31 cellular contexts compared by ENCODE assay signal in the genomic region with DNA sequence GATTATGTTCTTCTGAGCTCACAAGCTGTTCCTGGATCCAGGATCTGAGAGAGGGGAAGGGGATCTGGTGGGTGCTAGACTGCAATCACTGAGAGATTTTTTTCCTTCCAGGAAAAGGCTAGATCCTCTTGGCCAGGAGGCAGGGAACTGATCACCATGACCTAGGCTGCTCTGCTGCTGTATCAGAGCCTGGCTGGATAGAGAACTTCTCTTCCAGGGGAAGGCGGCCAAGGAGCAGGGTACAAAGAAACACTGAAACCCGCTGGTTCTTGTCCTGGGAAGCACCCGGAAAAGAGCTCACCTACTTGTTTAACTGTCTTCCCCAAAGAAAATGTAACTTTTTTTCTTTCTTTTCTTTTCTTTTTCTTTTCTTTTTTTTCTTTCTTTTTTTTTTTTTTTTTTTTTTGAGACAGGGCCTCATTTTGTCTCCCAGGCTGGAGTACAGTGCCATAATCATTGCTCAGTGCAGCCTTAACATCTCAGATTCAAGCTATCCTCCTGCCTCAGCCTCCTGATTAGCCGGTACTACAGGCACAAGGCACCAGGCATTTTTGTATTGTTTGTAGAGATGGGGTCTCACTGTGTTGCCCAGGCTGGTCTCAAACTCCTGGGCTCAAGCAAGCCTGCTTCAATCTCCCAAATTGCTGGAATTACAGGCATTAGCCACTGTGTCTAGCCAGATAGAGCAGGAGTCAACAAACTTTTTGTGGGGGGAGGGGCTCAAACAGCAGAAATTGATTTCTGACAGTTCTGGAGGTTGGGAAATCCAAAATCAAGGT.
"Had no signal": no experiment of that assay in that cellular context is flagged by ENCODE, and none has a peak within 500 bp of the region (broad histone marks: within the 10 kb centered on the region; RNA-seq: fewer than 3 reads in every experiment).

No MANE protein-coding gene starts in this region.

- H3K79me2 ChIP-seq: hepatocyte, parathyroid adenoma had no signal

- H3K36me3 Mint-ChIP-seq: activated naive CD8-positive, alpha-beta T cell treated with anti-CD3 and anti-CD28 coated beads, Interleukin-2, amount 10 ng/mL, durations not matched to agents 7 days and 5 days; immature natural killer cell; mesothelial cell of epicardium; naive thymus-derived CD8-positive, alpha-beta T cell; stimulated activated effector memory CD8-positive, alpha-beta T cell treated with anti-CD3 and anti-CD28 coated beads, Interleukin-12 subunit alpha, Interleukin-12 subunit beta, amount 100 ng/mL, for 72 hours had no signal

- H3K9ac ChIP-seq: parathyroid adenoma had no signal

- ATAC-seq: effector memory CD8-positive, alpha-beta T cell; esophagus mucosa; naive thymus-derived CD8-positive, alpha-beta T cell; right cardiac atrium; stimulated activated effector memory CD8-positive, alpha-beta T cell treated with anti-CD3 and anti-CD28 coated beads, Interleukin-12 subunit alpha, Interleukin-12 subunit beta, amount 100 ng/mL, for 72 hours; stimulated activated naive CD8-positive, alpha-beta T cell treated with anti-CD3 and anti-CD28 coated beads, Interleukin-15, amount 100 ng/mL, for 72 hours had no signal

- DNase-seq: activated CD4-positive, alpha-beta T cell treated with anti-CD3 and anti-CD28 coated beads for 4 hours; activated CD4-positive, alpha-beta T cell treated with anti-CD3 and anti-CD28 coated beads, Interleukin-2, amount 50 U/mL, for 48 hours; activated CD4-positive, CD25-positive, alpha-beta regulatory T cell; activated CD8-positive, alpha-beta memory T cell treated with anti-CD3 and anti-CD28 coated beads, Interleukin-2, amount 50 U/mL, for 48 hours; activated naive CD4-positive, alpha-beta T cell treated with Interleukin-2 at 50 U/mL for 16 hours; activated naive CD8-positive, alpha-beta T cell treated with anti-CD3 and anti-CD28 coated beads, Interleukin-2, amount 10 ng/mL, durations not matched to agents 7 days and 5 days; activated T-cell treated with anti-CD3 and anti-CD28 coated beads, Interleukin-2, amount 50 U/mL, for 48 hours; amygdala; colonic mucosa; dorsolateral prefrontal cortex; effector memory CD8-positive, alpha-beta T cell; glutamatergic neuron; immature natural killer cell; kidney glomerular epithelial cell; left ventricle myocardium inferior; mammary epithelial cell; naive thymus-derived CD8-positive, alpha-beta T cell; right cardiac atrium; stimulated activated CD4-positive, alpha-beta T cell treated with anti-CD3 and anti-CD28 coated beads, Interleukin-1b, Interleukin-23, amount 100 ng/mL, for 48 hours; stimulated activated naive CD8-positive, alpha-beta T cell treated with anti-CD3 and anti-CD28 coated beads, Interleukin-15, amount 100 ng/mL, for 72 hours; T1000 had no signal

- H3K9me3 ChIP-seq: colonic mucosa, left ventricle myocardium inferior, tibial nerve had no signal

- H3K9me3 Mint-ChIP-seq: activated naive CD8-positive, alpha-beta T cell treated with anti-CD3 and anti-CD28 coated beads, Interleukin-2, amount 10 ng/mL, durations not matched to agents 7 days and 5 days; effector memory CD8-positive, alpha-beta T cell; immature natural killer cell; naive thymus-derived CD8-positive, alpha-beta T cell; stimulated activated effector memory CD8-positive, alpha-beta T cell treated with anti-CD3 and anti-CD28 coated beads, Interleukin-12 subunit alpha, Interleukin-12 subunit beta, amount 100 ng/mL, for 72 hours; stimulated activated naive CD8-positive, alpha-beta T cell treated with anti-CD3 and anti-CD28 coated beads, Interleukin-15, amount 100 ng/mL, for 72 hours had no signal

- H3K27me3 ChIP-seq: colonic mucosa, dorsolateral prefrontal cortex, hepatocyte, tibial nerve had no signal

- H3K27ac ChIP-seq: colonic mucosa, dorsolateral prefrontal cortex, hepatocyte, left ventricle myocardium inferior, parathyroid adenoma, skin epidermis, tibial nerve had no signal

- H3K27ac Mint-ChIP-seq: activated naive CD8-positive, alpha-beta T cell treated with anti-CD3 and anti-CD28 coated beads, Interleukin-2, amount 10 ng/mL, durations not matched to agents 7 days and 5 days; effector memory CD8-positive, alpha-beta T cell; immature natural killer cell; mesothelial cell of epicardium; stimulated activated effector memory CD8-positive, alpha-beta T cell treated with anti-CD3 and anti-CD28 coated beads, Interleukin-12 subunit alpha, Interleukin-12 subunit beta, amount 100 ng/mL, for 72 hours; stimulated activated naive CD8-positive, alpha-beta T cell treated with anti-CD3 and anti-CD28 coated beads, Interleukin-15, amount 100 ng/mL, for 72 hours had no signal

- H3K27me3 Mint-ChIP-seq: stimulated activated naive CD8-positive, alpha-beta T cell treated with anti-CD3 and anti-CD28 coated beads, Interleukin-15, amount 100 ng/mL, for 72 hours had no signal

- FAIRE-seq: bronchial epithelial cell, endothelial cell of umbilical vein, frontal cortex had no signal

- H3K4me2 ChIP-seq: hepatocyte had no signal

- H3K36me3 ChIP-seq: colonic mucosa, left ventricle myocardium inferior, tibial nerve had no signal

- H3K4me1 Mint-ChIP-seq: activated naive CD8-positive, alpha-beta T cell treated with anti-CD3 and anti-CD28 coated beads, Interleukin-2, amount 10 ng/mL, durations not matched to agents 7 days and 5 days; immature natural killer cell; mesothelial cell of epicardium; naive thymus-derived CD8-positive, alpha-beta T cell; stimulated activated effector memory CD8-positive, alpha-beta T cell treated with anti-CD3 and anti-CD28 coated beads, Interleukin-12 subunit alpha, Interleukin-12 subunit beta, amount 100 ng/mL, for 72 hours; stimulated activated naive CD8-positive, alpha-beta T cell treated with anti-CD3 and anti-CD28 coated beads, Interleukin-15, amount 100 ng/mL, for 72 hours had no signal

- H3K4me3 ChIP-seq: colonic mucosa, dorsolateral prefrontal cortex, hepatocyte, left ventricle myocardium inferior, skin epidermis, tibial nerve had no signal

- H3K4me3 Mint-ChIP-seq: activated naive CD8-positive, alpha-beta T cell treated with anti-CD3 and anti-CD28 coated beads, Interleukin-2, amount 10 ng/mL, durations not matched to agents 7 days and 5 days; effector memory CD8-positive, alpha-beta T cell; immature natural killer cell; mesothelial cell of epicardium; naive thymus-derived CD8-positive, alpha-beta T cell; stimulated activated effector memory CD8-positive, alpha-beta T cell treated with anti-CD3 and anti-CD28 coated beads, Interleukin-12 subunit alpha, Interleukin-12 subunit beta, amount 100 ng/mL, for 72 hours; stimulated activated naive CD8-positive, alpha-beta T cell treated with anti-CD3 and anti-CD28 coated beads, Interleukin-15, amount 100 ng/mL, for 72 hours had no signal

- H3K4me1 ChIP-seq: colonic mucosa, parathyroid adenoma, tibial nerve had no signal

- H2AFZ ChIP-seq: hepatocyte, parathyroid adenoma had no signal
